In the genomic region with DNA sequence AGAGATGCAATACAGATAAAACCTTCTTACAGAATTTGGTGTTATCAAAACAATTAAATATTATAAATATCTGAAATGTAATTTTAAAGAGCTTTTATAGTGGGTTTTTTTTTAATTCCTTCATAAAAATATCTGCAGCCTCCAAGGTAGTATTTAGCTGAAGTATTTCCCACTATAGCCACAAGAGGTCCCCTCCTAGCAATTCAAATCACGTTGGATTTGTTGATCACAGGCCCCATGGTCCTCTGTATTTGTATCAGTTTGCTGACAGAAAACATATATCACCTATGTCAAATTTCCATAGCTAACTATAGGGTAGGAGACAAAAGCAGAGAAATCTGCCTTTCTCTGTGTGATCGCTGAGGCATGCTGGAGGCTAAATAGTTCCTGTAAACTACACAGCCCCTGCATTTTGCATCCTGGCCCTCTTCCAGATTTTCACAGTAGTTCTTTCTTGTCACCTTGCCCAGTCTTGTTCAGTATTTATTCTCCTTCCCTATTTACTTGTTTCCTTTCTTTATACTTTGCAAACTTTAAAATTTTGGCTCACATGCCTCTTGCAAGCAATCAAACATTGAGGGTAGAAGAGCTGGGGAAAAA, we compare ENCODE assay signal across 8 cellular contexts. TPM values are rescaled to one million over a fixed set of nuclear protein-coding genes. Genes with fewer than 3 reads are reported as not detected.
DNase-seq lines count a peak whose midpoint lies in the region; ATAC-seq, FAIRE-seq and TF ChIP-seq lines count a peak whose summit lies in the region.

No MANE protein-coding gene starts in this region.

- H3K27ac ChIP-seq in CD8-positive, alpha-beta memory T cell (ENCODE audit: low read depth, low read length), result no peak overlapping the region
- H3K27ac ChIP-seq in small intestine (ENCODE audit: low read depth in 1 of 2, low read length in 1 of 2), result no peak overlapping the region

- POLR2A ChIA-PET in CD8-positive, alpha-beta memory T cell (lab: Charles Lee), result interaction anchor here (0.6 to 1.8 kb wide), 3 partner anchors 66 to 82 kb away, joined by 3 to 6 read pairs (median 4); no protein-coding TSS in a partner anchor

- no peak overlapping the region for H3K4me3 Mint-ChIP-seq in CD8-positive, alpha-beta memory T cell

- H3K27me3 Mint-ChIP-seq in CD8-positive, alpha-beta memory T cell, result peaks cover 15 to 52% of the 10 kb centered on the region in 2 donors

- no peaks in the 10 kb centered on the region for H3K36me3 ChIP-seq in CD8-positive, alpha-beta memory T cell (ENCODE audit: insufficient read depth, low read length)
- no peaks in the 10 kb centered on the region for H3K36me3 ChIP-seq in adipocyte (ENCODE audit: control insufficient read depth, insufficient read depth, low read length, severe bottlenecking)
- no peaks in the 10 kb centered on the region for H3K36me3 ChIP-seq in small intestine (ENCODE audit: control insufficient read depth in 2 of 2, insufficient read depth in 2 of 2, low read length in 2 of 2)

- no peak overlapping the region for H3K4me3 ChIP-seq in CD8-positive, alpha-beta memory T cell (ENCODE audit: low read length)
- H3K4me3 ChIP-seq in adipocyte (ENCODE audit: low read length) (no peak overlapping the region), small intestine (ENCODE audit: low read depth in 1 of 2, low read length in 2 of 2) (no peak overlapping the region)

- CTCF ChIA-PET in CD8-positive, alpha-beta memory T cell (lab: Charles Lee), result interaction anchor here (0.6 to 6.5 kb wide), 25 partner anchors 10 to 767 kb away, joined by 3 to 127 read pairs (median 5); no protein-coding TSS in a partner anchor

- ATAC-seq in HG02885 (IDR thresholded peaks at IDR 0.05; ENCODE audit: poor library complexity, unreplicated experiment) (peak; percentile 78), left ventricle myocardium superior (peak; percentile 55), GM19455 (IDR thresholded peaks at IDR 0.05; ENCODE audit: unreplicated experiment) (no peak)

- TF ChIP-seq CTCF in GM13977 (IDR thresholded peaks at IDR 0.05; ENCODE audit: extremely low read depth, insufficient read depth, missing control alignments), result peak; percentile 63

- DNase-seq in CD8-positive, alpha-beta memory T cell, result peak in 3 of 5 donors; percentile 2 to 49 (median 34)
- peak; percentile 59 for DNase-seq in GM13977 (ENCODE audit: low spot score)
- DNase-seq in NCI-H2081 (lab: John Stamatoyannopoulos, UW), result peak; percentile 70 to 87
- peak; percentile 79 for DNase-seq in adipocyte (ENCODE audit: low read depth)
- no peak for DNase-seq in left ventricle myocardium superior
- DNase-seq in small intestine, result peak; percentile 39

- H3K9me3 ChIP-seq in CD8-positive, alpha-beta memory T cell (ENCODE audit: low read length), result no peaks in the 10 kb centered on the region
- H3K9me3 ChIP-seq in adipocyte (ENCODE audit: control insufficient read depth, low read length), result no peaks in the 10 kb centered on the region
- no peaks in the 10 kb centered on the region for H3K9me3 ChIP-seq in small intestine (ENCODE audit: control insufficient read depth, low read depth)

- H3K9me3 Mint-ChIP-seq in CD8-positive, alpha-beta memory T cell, result peaks cover 0 to 4% (median 0%) of the 10 kb centered on the region in 5 donors

- H3K36me3 Mint-ChIP-seq in CD8-positive, alpha-beta memory T cell, result peaks cover 0 to 2% (median 1%) of the 10 kb centered on the region in 3 donors

- no peak for FAIRE-seq in small intestine (lab: Jason Lieb, UNC)

- H3K4me1 Mint-ChIP-seq in CD8-positive, alpha-beta memory T cell, result peaks cover 2 to 11% (median 5%) of the 10 kb centered on the region in 3 donors

- in situ Hi-C loops in GM13977 (cut with MboI; ENCODE audit: low pct_unique_long_range_greater_than_20kb, low sequenced_read_pairs, unreplicated experiment), result loop anchor here (5.0 kb wide), 1 partner anchor 80 kb away; no protein-coding TSS in a partner anchor

- intact Hi-C loops in left ventricle myocardium superior (cut with micrococcal nuclease), result no loop called here

- H3K27me3 ChIP-seq in CD8-positive, alpha-beta memory T cell (ENCODE audit: insufficient read depth, low read length, poor library complexity, severe bottlenecking), result peaks cover 6% of the 10 kb centered on the region
- H3K27me3 ChIP-seq in adipocyte (replicated peaks; ENCODE audit: control insufficient read depth, insufficient read depth, low read length) (peaks cover 33% of the 10 kb centered on the region), small intestine (ENCODE audit: control insufficient read depth in 2 of 2, insufficient read depth in 2 of 2, low read length in 2 of 2) (peaks cover 0 to 3% of the 10 kb centered on the region in 2 donors)

- no peak overlapping the region for H3K27ac Mint-ChIP-seq in CD8-positive, alpha-beta memory T cell

- no peak overlapping the region for H3K9ac ChIP-seq in adipocyte (ENCODE audit: low read length)

- H3K4me1 ChIP-seq in CD8-positive, alpha-beta memory T cell (ENCODE audit: insufficient read depth, low read length), result no peaks in the 10 kb centered on the region
- H3K4me1 ChIP-seq in adipocyte (ENCODE audit: control insufficient read depth, insufficient read depth, low read length), result no peaks in the 10 kb centered on the region
- H3K4me1 ChIP-seq in small intestine (ENCODE audit: control insufficient read depth in 2 of 2, insufficient read depth in 1 of 2, low read depth in 1 of 2, low read length in 1 of 2), result no peaks in the 10 kb centered on the region

- WGBS in small intestine, 3 donors, result 6 to 10% (median 8%) methylated on average over 2 of the region's 2 CpGs

RNA-seq across cellular contexts. Expression of a gene that starts 1.8 kb away (rescaled TPM):
- total RNA-seq in CD8-positive, alpha-beta memory T cell, result not detected
- 0.92 TPM for polyA plus RNA-seq in CD8-positive, alpha-beta memory T cell
- total RNA-seq in left ventricle myocardium superior, result 130 TPM
- polyA plus RNA-seq in small intestine, result under 1 TPM in 1 of 3 donors, not detected in 2; 0.24 TPM

Comparison
In these comparisons a context has a peak if more than half of its experiments do, and no peak if none do; other contexts are left out.
1. RNA of a gene that starts 1.8 kb away (total RNA-seq): 130 TPM in left ventricle myocardium superior (single experiment); not detected in CD8-positive, alpha-beta memory T cell; every median in the first group is over 100 times any median in the second.